1 cellular context compared by ENCODE assay signal in genomic region chr21:39379986-39380891, GRCh38.
TF ChIP-seq lines count a peak whose summit lies in the region.

No MANE protein-coding gene starts in this region.

TF ChIP-seq in K562, 482 proteins besides CTCF, POLR2A, EP300 and RAD21 (continued from another document and continues in another):
- TF ChIP-seq CHD7 (IDR thresholded peaks at IDR 0.05; ENCODE audit: low read depth, low read length) = no peak
- no peak for TF ChIP-seq BMI1 (IDR thresholded peaks at IDR 0.05; ENCODE audit: low read length)
- TF ChIP-seq ZNF57 (CRISPR knock-in tag; IDR thresholded peaks at IDR 0.05) = no peak
- TF ChIP-seq CBX2 (IDR thresholded peaks at IDR 0.05; ENCODE audit: insufficient read depth, low read length, poor library complexity, severe bottlenecking) = no peak
- TF ChIP-seq HMGXB4 (CRISPR knock-in tag; IDR thresholded peaks at IDR 0.05) = no peak
- peak; percentile 55; the same call in 1 of the 2 replicates for TF ChIP-seq ESRRA (IDR thresholded peaks at IDR 0.05; ENCODE audit: borderline replicate concordance, low read depth)
- peak; percentile 82 for TF ChIP-seq HNRNPLL (IDR thresholded peaks at IDR 0.05; ENCODE audit: low read depth, low read length, poor library complexity, severe bottlenecking)
- TF ChIP-seq HDAC3 (IDR thresholded peaks at IDR 0.05; ENCODE audit: borderline replicate concordance, partially characterized antibody) = no peak
- 0 out of 4 replicates have a peak, but pooled peaks of 1 of the 2 experiments have one; percentile 4 for TF ChIP-seq ARNT (IDR thresholded peaks at IDR 0.05)
- no peak for TF ChIP-seq KHSRP (IDR thresholded peaks at IDR 0.05)
- TF ChIP-seq PRMT5 (CRISPR knock-in tag; IDR thresholded peaks at IDR 0.05) = no peak
- no peak for TF ChIP-seq SAFB (IDR thresholded peaks at IDR 0.05; ENCODE audit: borderline replicate concordance, low read depth, low read length)
- no peak for TF ChIP-seq MAFF (IDR thresholded peaks at IDR 0.05; ENCODE audit: low read length)
- no peak for TF ChIP-seq ATF2 (CRISPR knock-in tag; IDR thresholded peaks at IDR 0.05)
- no peak for TF ChIP-seq JUNB (CRISPR knock-in tag; conservative IDR thresholded peaks at IDR 0.05)
- TF ChIP-seq HDAC6 (IDR thresholded peaks at IDR 0.05; ENCODE audit: low read depth, low read length) = no peak
- TF ChIP-seq LEF1 (IDR thresholded peaks at IDR 0.05) = peak; percentile 10; the same call in 1 of the 2 replicates
- no peak for TF ChIP-seq CGGBP1 (CRISPR knock-in tag; IDR thresholded peaks at IDR 0.05)
- TF ChIP-seq ZKSCAN8 (CRISPR knock-in tag; IDR thresholded peaks at IDR 0.05) = no peak
- no peak for TF ChIP-seq KLF13 (tag; IDR thresholded peaks at IDR 0.05; ENCODE audit: borderline replicate concordance, low read depth)
- TF ChIP-seq HEY1 (CRISPR knock-in tag; IDR thresholded peaks at IDR 0.05; ENCODE audit: borderline replicate concordance) = no peak
- TF ChIP-seq, protein P1, sequence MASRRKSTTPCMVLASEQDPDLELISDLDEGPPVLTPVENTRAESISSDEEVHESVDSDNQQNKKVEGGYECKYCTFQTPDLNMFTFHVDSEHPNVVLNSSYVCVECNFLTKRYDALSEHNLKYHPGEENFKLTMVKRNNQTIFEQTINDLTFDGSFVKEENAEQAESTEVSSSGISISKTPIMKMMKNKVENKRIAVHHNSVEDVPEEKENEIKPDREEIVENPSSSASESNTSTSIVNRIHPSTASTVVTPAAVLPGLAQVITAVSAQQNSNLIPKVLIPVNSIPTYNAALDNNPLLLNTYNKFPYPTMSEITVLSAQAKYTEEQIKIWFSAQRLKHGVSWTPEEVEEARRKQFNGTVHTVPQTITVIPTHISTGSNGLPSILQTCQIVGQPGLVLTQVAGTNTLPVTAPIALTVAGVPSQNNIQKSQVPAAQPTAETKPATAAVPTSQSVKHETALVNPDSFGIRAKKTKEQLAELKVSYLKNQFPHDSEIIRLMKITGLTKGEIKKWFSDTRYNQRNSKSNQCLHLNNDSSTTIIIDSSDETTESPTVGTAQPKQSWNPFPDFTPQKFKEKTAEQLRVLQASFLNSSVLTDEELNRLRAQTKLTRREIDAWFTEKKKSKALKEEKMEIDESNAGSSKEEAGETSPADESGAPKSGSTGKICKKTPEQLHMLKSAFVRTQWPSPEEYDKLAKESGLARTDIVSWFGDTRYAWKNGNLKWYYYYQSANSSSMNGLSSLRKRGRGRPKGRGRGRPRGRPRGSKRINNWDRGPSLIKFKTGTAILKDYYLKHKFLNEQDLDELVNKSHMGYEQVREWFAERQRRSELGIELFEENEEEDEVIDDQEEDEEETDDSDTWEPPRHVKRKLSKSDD (conservative IDR thresholded peaks at IDR 0.05; ENCODE audit: low read length) = no peak
- TF ChIP-seq EGR1 (conservative IDR thresholded peaks at IDR 0.05) = no peak
- TF ChIP-seq ASH1L (IDR thresholded peaks at IDR 0.05; ENCODE audit: borderline replicate concordance, low read depth, partially characterized antibody) = no peak
- no peak for TF ChIP-seq MCM2 (IDR thresholded peaks at IDR 0.05; ENCODE audit: low read depth)
- peak; percentile 21 for TF ChIP-seq SMAD4 (CRISPR knock-in tag; conservative IDR thresholded peaks at IDR 0.05)
- TF ChIP-seq CCNT2 (IDR thresholded peaks at IDR 0.05; ENCODE audit: borderline replicate concordance, extremely low read depth, insufficient read length, low read depth, low read length) = peak; percentile 95
- no peak for TF ChIP-seq TFE3 (CRISPR knock-in tag; IDR thresholded peaks at IDR 0.05)
- TF ChIP-seq CC2D1A (IDR thresholded peaks at IDR 0.05) = peak; percentile 36; the same call in 1 of the 2 replicates
- TF ChIP-seq SMARCC2 (IDR thresholded peaks at IDR 0.05; ENCODE audit: low read depth) = no peak
- TF ChIP-seq SMARCA5 (IDR thresholded peaks at IDR 0.05) = no peak
- no peak for TF ChIP-seq ETS2 (tag; IDR thresholded peaks at IDR 0.05; ENCODE audit: borderline replicate concordance, poor library complexity, severe bottlenecking)
- TF ChIP-seq ZFX (CRISPR knock-in tag; IDR thresholded peaks at IDR 0.05) = peak; percentile 76
- TF ChIP-seq TAF9B (IDR thresholded peaks at IDR 0.05; ENCODE audit: partially characterized antibody) = no peak
- no peak for TF ChIP-seq SRSF7 (optimal IDR thresholded peaks at IDR 0.05; ENCODE audit: low read depth, low read length)
- TF ChIP-seq TOE1 (IDR thresholded peaks at IDR 0.05; ENCODE audit: borderline replicate concordance) = 0 out of 2 replicates have a peak, but pooled peaks have one; percentile 27
- TF ChIP-seq TOE1 (CRISPR knock-in tag; IDR thresholded peaks at IDR 0.05; ENCODE audit: borderline replicate concordance, low read depth) = no peak
- no peak for TF ChIP-seq NR2F6 (CRISPR knock-in tag; IDR thresholded peaks at IDR 0.05)
- peak; percentile 53; the same call in 1 of the 2 replicates for TF ChIP-seq ZNF766 (CRISPR knock-in tag; conservative IDR thresholded peaks at IDR 0.05)
- no peak for TF ChIP-seq ZBTB17 (CRISPR knock-in tag; IDR thresholded peaks at IDR 0.05)
- no peak for TF ChIP-seq NBN (IDR thresholded peaks at IDR 0.05; ENCODE audit: low read depth)
- peak; percentile 2; the same call in 1 of the 2 replicates for TF ChIP-seq NFRKB (IDR thresholded peaks at IDR 0.05; ENCODE audit: low read depth)
- TF ChIP-seq SPI1 (IDR thresholded peaks at IDR 0.05; ENCODE audit: borderline replicate concordance, low read depth, low read length) = no peak
- 0 out of 2 replicates have a peak, but pooled peaks have one; percentile 14 for TF ChIP-seq SOX6 (IDR thresholded peaks at IDR 0.05)
- TF ChIP-seq EZH2 (IDR thresholded peaks at IDR 0.05; ENCODE audit: borderline replicate concordance, low read depth, low read length) = no peak
- no peak for TF ChIP-seq THRB (CRISPR knock-in tag; conservative IDR thresholded peaks at IDR 0.05)
- peak in 1 of 2 experiments; percentile 8; a peak in 1 of 4 replicates for TF ChIP-seq SIN3A (IDR thresholded peaks at IDR 0.05; ENCODE audit: borderline replicate concordance in 2 of 2, control insufficient read depth in 1 of 2, low read depth in 2 of 2, low read length in 2 of 2)
- no peak for TF ChIP-seq THRAP3 (IDR thresholded peaks at IDR 0.05; ENCODE audit: borderline replicate concordance)
